In the genomic region with DNA sequence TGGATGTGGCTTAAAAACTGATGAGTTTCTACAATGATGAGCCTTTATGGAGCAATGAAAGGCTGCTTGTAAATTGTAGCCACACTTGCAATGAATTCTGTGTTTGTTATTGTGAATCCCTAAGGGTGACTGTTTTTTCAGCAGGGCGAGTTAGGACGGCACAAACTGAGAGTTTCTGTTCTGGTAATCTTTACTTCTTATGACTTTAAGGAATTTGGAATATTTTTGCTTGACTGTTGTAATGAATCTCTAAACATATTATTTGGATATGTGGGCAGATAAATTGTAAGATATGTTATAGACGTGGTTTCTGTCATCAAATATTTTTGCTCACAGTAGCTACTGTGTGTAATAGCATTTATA, we compare ENCODE assay signal across 1 cellular context.
TF ChIP-seq lines count a peak whose summit lies in the region.

No MANE protein-coding gene starts in this region.

TF ChIP-seq in HCT116, 20 proteins besides CTCF, POLR2A, EP300 and RAD21 (continued from another document):
- TF ChIP-seq, protein P1, sequence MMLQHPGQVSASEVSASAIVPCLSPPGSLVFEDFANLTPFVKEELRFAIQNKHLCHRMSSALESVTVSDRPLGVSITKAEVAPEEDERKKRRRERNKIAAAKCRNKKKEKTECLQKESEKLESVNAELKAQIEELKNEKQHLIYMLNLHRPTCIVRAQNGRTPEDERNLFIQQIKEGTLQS (IDR thresholded peaks at IDR 0.05) = no peak
- TF ChIP-seq CBX3 (IDR thresholded peaks at IDR 0.05; ENCODE audit: low read depth) (no peak), JUND (IDR thresholded peaks at IDR 0.05) (no peak), EZH2phosphoT487 (IDR thresholded peaks at IDR 0.05; ENCODE audit: borderline replicate concordance) (no peak), TCF7L2 (IDR thresholded peaks at IDR 0.05; ENCODE audit: borderline replicate concordance, extremely low read depth, insufficient read depth, insufficient read length) (no peak), CEBPB (IDR thresholded peaks at IDR 0.05; ENCODE audit: low read depth) (no peak), ZBTB33 (IDR thresholded peaks at IDR 0.05; ENCODE audit: extremely low read depth, insufficient replicate concordance, low read length) (no peak), SIN3A (IDR thresholded peaks at IDR 0.05; ENCODE audit: low read depth) (no peak), EZH2 (IDR thresholded peaks at IDR 0.05) (no peak)
